2 cellular contexts compared by ENCODE assay signal in the genomic region with DNA sequence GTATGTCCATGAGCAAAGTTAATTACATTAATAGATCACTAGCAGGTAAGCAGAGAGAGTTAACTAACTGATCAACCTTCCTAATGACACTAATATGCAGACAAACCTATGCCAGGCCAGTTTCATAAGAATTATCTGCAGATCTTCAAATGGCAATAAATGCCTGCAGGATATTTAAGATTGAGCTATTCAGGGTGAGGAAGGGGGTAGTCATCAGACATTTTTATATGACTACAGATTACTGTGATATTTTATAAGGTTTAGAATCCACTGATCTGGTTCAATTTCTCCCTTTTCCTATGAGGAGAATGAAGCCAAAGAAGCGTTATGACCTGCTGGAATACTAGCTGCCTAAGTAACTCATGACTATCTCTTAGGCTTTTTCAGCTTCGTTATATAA.
TF ChIP-seq lines count a peak whose summit lies in the region.

No MANE protein-coding gene starts in this region.

TF ChIP-seq in GM12891, 5 proteins besides CTCF, POLR2A, EP300 and RAD21:
- TF ChIP-seq PAX5 (IDR thresholded peaks at IDR 0.05; ENCODE audit: insufficient read depth, low read length, severe bottlenecking) (no peak), POLR2AphosphoS5 (IDR thresholded peaks at IDR 0.05; ENCODE audit: low read depth, low read length) (no peak), TAF1 (IDR thresholded peaks at IDR 0.05; ENCODE audit: low read depth, low read length) (no peak), POU2F2 (IDR thresholded peaks at IDR 0.05; ENCODE audit: low read depth, low read length) (no peak), SPI1 (IDR thresholded peaks at IDR 0.05; ENCODE audit: low read depth, low read length) (no peak)

TF ChIP-seq in IMR-90, 13 proteins besides CTCF, POLR2A, EP300 and RAD21:
- TF ChIP-seq RFX5 (IDR thresholded peaks at IDR 0.05; ENCODE audit: low read depth, low read length) (no peak), MAFK (IDR thresholded peaks at IDR 0.05; ENCODE audit: low read depth, low read length) (no peak), FOS (IDR thresholded peaks at IDR 0.05; ENCODE audit: low read depth, low read length) (no peak), SMC3 (IDR thresholded peaks at IDR 0.05; ENCODE audit: low read depth, low read length) (no peak)
